ENCODE assay signal across 8 cellular contexts in the genomic region with DNA sequence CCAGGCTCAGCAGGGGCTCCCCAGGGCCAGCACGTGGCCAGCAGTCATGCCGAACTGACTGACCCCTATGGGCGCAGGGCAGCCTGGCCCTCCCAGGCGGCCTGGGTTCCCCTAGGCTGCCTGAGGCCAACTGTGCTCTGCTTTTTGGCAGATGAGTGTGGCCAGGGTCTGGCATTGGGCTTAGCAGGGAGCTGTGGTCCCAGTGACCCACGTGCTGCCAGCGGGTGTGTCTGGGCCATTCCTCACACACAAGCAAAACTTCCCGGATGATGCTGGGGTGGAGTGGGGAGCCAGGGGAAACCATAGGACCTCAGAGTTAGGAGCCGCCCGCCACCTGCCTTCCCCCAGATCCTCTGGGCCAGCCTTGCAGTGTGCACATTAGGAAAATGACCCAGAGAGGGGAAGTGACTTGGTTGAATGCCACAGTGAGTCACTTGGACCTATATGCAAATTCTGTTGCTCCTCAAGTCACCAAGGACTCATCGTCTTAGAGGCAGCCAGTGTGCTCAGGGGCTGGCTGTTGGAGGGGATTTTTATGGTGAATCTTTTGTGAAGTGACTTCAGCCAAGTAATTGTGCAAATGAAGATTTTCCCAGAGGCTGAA. TPM values are rescaled to one million over a fixed set of nuclear protein-coding genes. Genes with fewer than 3 reads are reported as not detected.
DNase-seq lines count a peak whose midpoint lies in the region; ATAC-seq and FAIRE-seq lines count a peak whose summit lies in the region.

No MANE protein-coding gene starts in this region.

- H3K4me3 Mint-ChIP-seq in activated T-helper 17 cell treated with anti-CD3 and anti-CD28 coated beads, Interleukin-2, amount 50 U/mL, for 72 hours, result peak overlapping the region; percentile 97

- ATAC-seq in GM21528 (IDR thresholded peaks at IDR 0.05; ENCODE audit: low FRiP score, unreplicated experiment), result peak; percentile 64
- ATAC-seq in activated T-helper 17 cell treated with anti-CD3 and anti-CD28 coated beads, Interleukin-2, amount 50 U/mL, for 72 hours (replicated peaks), result peak; percentile 89

- H3K4me1 ChIP-seq in mesodermal cell (ENCODE audit: control insufficient read depth, insufficient read depth, low read length, poor library complexity, severe bottlenecking), result peaks cover 18% of the 10 kb centered on the region

- H3K9me3 Mint-ChIP-seq in activated T-helper 17 cell treated with anti-CD3 and anti-CD28 coated beads, Interleukin-2, amount 50 U/mL, for 72 hours, result no peaks in the 10 kb centered on the region

- DNase-seq in GM18507 (ENCODE audit: extremely low spot score, insufficient read length, low read depth) (no peak), KG1 (lab: John Stamatoyannopoulos, UW) (peak; percentile 84), amniotic stem cell (lab: John Stamatoyannopoulos, UW) (no peak), NCI-H2029 treated with DMSO at 0.1 percent for 48 hours (lab: John Stamatoyannopoulos, UW) (no peak), NCI-H748 (lab: John Stamatoyannopoulos, UW; ENCODE audit: unreplicated experiment) (no peak)

- H3K36me3 ChIP-seq in mesodermal cell (ENCODE audit: control insufficient read depth, insufficient read depth, low read length), result no peaks in the 10 kb centered on the region

- H3K36me3 Mint-ChIP-seq in activated T-helper 17 cell treated with anti-CD3 and anti-CD28 coated beads, Interleukin-2, amount 50 U/mL, for 72 hours (ENCODE audit: low read depth), result peaks cover 74% of the 10 kb centered on the region

- no peaks in the 10 kb centered on the region for H3K9me3 ChIP-seq in mesodermal cell (ENCODE audit: control insufficient read depth, low read length)

- no peak overlapping the region for H3K4me3 ChIP-seq in mesodermal cell (ENCODE audit: extremely low read depth, insufficient read depth, low read length, poor library complexity, severe bottlenecking)

- WGBS in mesodermal cell (ENCODE audit: insufficient coverage in 2 of 2), 2 experiments, result 84 to 95% methylated on average over 5 of the region's 10 CpGs

- H3K27ac Mint-ChIP-seq in activated T-helper 17 cell treated with anti-CD3 and anti-CD28 coated beads, Interleukin-2, amount 50 U/mL, for 72 hours, result peak overlapping the region; percentile 100

- peak overlapping the region; percentile 59 for H3K27ac ChIP-seq in mesodermal cell (ENCODE audit: low read depth, low read length, severe bottlenecking)

- peak; percentile 99 for FAIRE-seq in GM18507 (lab: Jason Lieb, UNC)

- H3K4me1 Mint-ChIP-seq in activated T-helper 17 cell treated with anti-CD3 and anti-CD28 coated beads, Interleukin-2, amount 50 U/mL, for 72 hours, result peaks cover 30% of the 10 kb centered on the region

- no peaks in the 10 kb centered on the region for H3K27me3 Mint-ChIP-seq in activated T-helper 17 cell treated with anti-CD3 and anti-CD28 coated beads, Interleukin-2, amount 50 U/mL, for 72 hours

RNA-seq across cellular contexts. Expression of a gene that starts 6.6 kb away (rescaled TPM):
- 10 to 100 TPM; 25.9 to 47.8 TPM for total RNA-seq in activated T-helper 17 cell treated with anti-CD3 and anti-CD28 coated beads, Interleukin-2, amount 50 U/mL, for 72 hours
- 5.9 TPM for polyA plus RNA-seq in mesodermal cell (2013, experiment 1 of 2)
- polyA plus RNA-seq in mesodermal cell (2013, experiment 2 of 2), result 4.5 TPM
